19 cellular contexts compared by ENCODE assay signal in genomic region chr17:82113422-82113821, GRCh38.
"Had no signal": no experiment of that assay in that cellular context is flagged by ENCODE, and none has a peak within 500 bp of the region (broad histone marks: within the 10 kb centered on the region; RNA-seq: fewer than 3 reads in every experiment).

No MANE protein-coding gene starts in this region.

- H3K4me1 ChIP-seq: colonic mucosa, gastrocnemius medialis, pancreas, tibial artery, uterus had no signal

- H3K4me3 ChIP-seq: colonic mucosa, esophagus squamous epithelium, gastrocnemius medialis, pancreas, tibial artery, uterus had no signal

- H3K36me3 ChIP-seq: colonic mucosa, pancreas, uterus had no signal

- H3K9me3 ChIP-seq: colonic mucosa, esophagus squamous epithelium, gastrocnemius medialis, pancreas, tibial artery, uterus had no signal

- H3K27ac ChIP-seq: colonic mucosa, esophagus squamous epithelium, gastrocnemius medialis, pancreas, tibial artery, uterus had no signal

- DNase-seq: activated B cell treated with CpG ODN at 0.5 μM for 24 hours; activated CD4-positive, alpha-beta T cell treated with anti-CD3 and anti-CD28 coated beads for 36 hours; activated CD4-positive, alpha-beta T cell treated with anti-CD3 and anti-CD28 coated beads, Interleukin-2, amount 50 U/mL, for 4 hours; activated CD8-positive, alpha-beta memory T cell treated with anti-CD3 and anti-CD28 coated beads, Interleukin-2, amount 50 U/mL, for 48 hours; activated naive CD4-positive, alpha-beta T cell treated with Interleukin-2 at 50 U/mL for 16 hours; activated naive CD8-positive, alpha-beta T cell treated with anti-CD3 and anti-CD28 coated beads for 36 hours; activated T-cell treated with anti-CD3 and anti-CD28 coated beads, Interleukin-2, amount 50 U/mL, for 4 hours; colonic mucosa; endodermal cell; esophagus squamous epithelium; gastrocnemius medialis; naive B cell; pancreas; stimulated activated CD4-positive, alpha-beta T cell treated with anti-CD3 and anti-CD28 coated beads, Interleukin-12 subunit alpha, Interleukin-12 subunit beta, amount 100 ng/mL, for 4 hours; stimulated activated CD4-positive, alpha-beta T cell treated with anti-CD3 and anti-CD28 coated beads, Interleukin-4, amount 100 ng/mL, for 4 hours; T1000; tibial artery; uterus had no signal

- H3K27me3 ChIP-seq: colonic mucosa, esophagus squamous epithelium, gastrocnemius medialis, pancreas, tibial artery, uterus had no signal

- ATAC-seq: activated CD4-positive, alpha-beta T cell treated with anti-CD3 and anti-CD28 coated beads for 36 hours; activated T-cell treated with anti-CD3 and anti-CD28 coated beads, Interleukin-2, amount 50 U/mL, for 4 hours; gastrocnemius medialis; pancreas; right cardiac atrium had no signal
